ENCODE assay signal across 22 cellular contexts in the genomic region with DNA sequence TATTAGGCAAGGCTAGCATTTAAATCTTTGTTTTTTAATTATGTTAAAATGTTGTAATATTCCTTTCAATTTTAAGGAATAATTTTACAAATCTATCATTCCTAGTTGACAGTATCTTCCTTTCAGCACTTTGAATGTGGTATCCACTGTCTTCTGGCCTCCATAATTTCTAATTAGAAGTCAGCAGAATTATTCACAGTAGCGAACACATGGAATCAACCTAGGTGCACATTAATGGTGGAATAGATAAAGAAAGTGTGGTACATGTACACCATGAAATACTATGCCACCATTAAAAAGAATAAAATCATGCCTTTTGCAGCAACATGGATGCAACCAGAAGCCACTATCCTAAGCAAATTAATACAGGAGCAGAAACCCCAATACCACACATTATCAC.
DNase-seq lines count a peak whose midpoint lies in the region; ATAC-seq, FAIRE-seq and TF ChIP-seq lines count a peak whose summit lies in the region.
"Had no signal": no experiment of that assay in that cellular context is flagged by ENCODE, and none has a peak within 500 bp of the region (broad histone marks: within the 10 kb centered on the region; RNA-seq: fewer than 3 reads in every experiment).

No MANE protein-coding gene starts in this region.

- BruUV-seq in HepG2 (replicated peaks; lab: Mats Ljungman, UMichigan) (no TSS peak), OCI-LY7 (replicated peaks; lab: Mats Ljungman, UMichigan) (no TSS peak)

- no peaks in the 10 kb centered on the region for H3K27me3 Mint-ChIP-seq in endodermal cell (ENCODE audit: insufficient read depth)
- H3K27me3 Mint-ChIP-seq: B cell; CD4-positive, alpha-beta T cell had no signal

- no peak for FAIRE-seq in HepG2 (lab: Jason Lieb, UNC)
- FAIRE-seq: A549, GM12891, GM19239 had no signal

- POLR2A ChIA-PET in HepG2 (lab: Yijun Ruan, JAX): no interaction called here
- POLR2A ChIA-PET in OCI-LY7 (lab: Charles Lee): interaction anchor here (0.6 kb wide), 1 partner anchor 120 kb away, joined by 3 read pairs; no protein-coding TSS in a partner anchor

- no peaks in the 10 kb centered on the region for H3K4me1 ChIP-seq in HepG2 (ENCODE audit: insufficient read depth, low read length)
- H3K4me1 ChIP-seq in right lobe of liver: no peaks in the 10 kb centered on the region
- peaks cover 6% of the 10 kb centered on the region for H3K4me1 ChIP-seq in OCI-LY7 (ENCODE audit: insufficient read depth, low read length, poor library complexity, severe bottlenecking)
- H3K4me1 ChIP-seq in endodermal cell (ENCODE audit: control insufficient read depth, insufficient read depth, low read length): no peaks in the 10 kb centered on the region
- H3K4me1 ChIP-seq: A549 had no signal

- H3K9me2 ChIP-seq in OCI-LY7 (ENCODE audit: insufficient read depth, low read length): no peaks in the 10 kb centered on the region

- no peak overlapping the region for H3K9ac ChIP-seq in HepG2 (ENCODE audit: insufficient read depth, low read depth, low read length)
- H3K9ac ChIP-seq in endodermal cell (ENCODE audit: extremely low read depth, low read length, poor library complexity, severe bottlenecking): no peak overlapping the region
- H3K9ac ChIP-seq: BLaER1 treated with 17β-estradiol and CSF1 and Interleukin-3, amounts not matched to agents 10 nM and 100 nM had no signal

- H4K20me1 ChIP-seq in HepG2 (ENCODE audit: insufficient read depth, low read length): no peaks in the 10 kb centered on the region
- H4K20me1 ChIP-seq in OCI-LY7 (ENCODE audit: insufficient read depth, low read length): no peaks in the 10 kb centered on the region
- H4K20me1 ChIP-seq: BLaER1 treated with 17β-estradiol and CSF1 and Interleukin-3, amounts not matched to agents 10 nM and 100 nM had no signal

- no peaks in the 10 kb centered on the region for H3K27me3 ChIP-seq in HepG2 (ENCODE audit: control insufficient read depth in 1 of 2, insufficient read depth in 2 of 2, low read length in 2 of 2)
- H3K27me3 ChIP-seq in right lobe of liver: no peaks in the 10 kb centered on the region
- H3K27me3 ChIP-seq in endodermal cell (ENCODE audit: control insufficient read depth, insufficient read depth, low read length, poor library complexity, severe bottlenecking): no peaks in the 10 kb centered on the region
- H3K27me3 ChIP-seq: BLaER1 treated with 17β-estradiol and CSF1 and Interleukin-3, amounts not matched to agents 10 nM and 100 nM had no signal

- intact Hi-C loops in HepG2 (cut with micrococcal nuclease; ENCODE audit: unreplicated experiment) (no loop called here), right lobe of liver (cut with DNase I) (no loop called here), OCI-LY7 (cut with micrococcal nuclease; ENCODE audit: unreplicated experiment) (no loop called here)

- H3K4me3 ChIP-seq in HepG2 (replicated peaks in 1 of 3; ENCODE audit: insufficient read depth in 1 of 3, low read depth in 2 of 3, low read length in 3 of 3): no peak overlapping the region
- H3K4me3 ChIP-seq in right lobe of liver: no peak overlapping the region
- H3K4me3 ChIP-seq in OCI-LY7 (ENCODE audit: low read depth, low read length, poor library complexity, severe bottlenecking): no peak overlapping the region
- no peak overlapping the region for H3K4me3 ChIP-seq in endodermal cell (ENCODE audit: low read length)
- H3K4me3 ChIP-seq: A549; BLaER1 treated with 17β-estradiol and CSF1 and Interleukin-3, amounts not matched to agents 10 nM and 100 nM had no signal

- H3K36me3 Mint-ChIP-seq in endodermal cell (ENCODE audit: low read depth): no peaks in the 10 kb centered on the region
- H3K36me3 Mint-ChIP-seq: CD8-positive, alpha-beta T cell had no signal

- CTCF ChIA-PET in HepG2 (lab: Yijun Ruan, JAX; ENCODE audit: low intra/inter-chr PET ratio, low total read pairs): no interaction called here
- CTCF ChIA-PET in OCI-LY7 (lab: Charles Lee; ENCODE audit: unreplicated experiment): no interaction called here

- H3K4me3 Mint-ChIP-seq in endodermal cell: no peak overlapping the region
- H3K4me3 Mint-ChIP-seq: B cell; CD4-positive, alpha-beta T cell; CD8-positive, alpha-beta T cell had no signal

- TF ChIP-seq RAD21 in HepG2 (CRISPR knock-in tag; IDR thresholded peaks at IDR 0.05): no peak

- H3K27ac ChIP-seq in HepG2 (ENCODE audit: extremely low read length, insufficient read depth, low read length) (no peak overlapping the region), right lobe of liver (no peak overlapping the region), OCI-LY7 (ENCODE audit: low read depth, low read length, poor library complexity, severe bottlenecking) (no peak overlapping the region), endodermal cell (ENCODE audit: low read depth, low read length) (no peak overlapping the region)
- H3K27ac ChIP-seq: 22Rv1; A549; BLaER1 treated with 17β-estradiol and CSF1 and Interleukin-3, amounts not matched to agents 10 nM and 100 nM; C4-2B had no signal

- H2AFZ ChIP-seq in HepG2 (ENCODE audit: low read length) (no peak overlapping the region), OCI-LY7 (ENCODE audit: low read length) (no peak overlapping the region; the same call in 1 of the 2 replicates)

- ATAC-seq in HepG2 (no peak), right lobe of liver (no peak)
- ATAC-seq: A549; CD8-positive, alpha-beta T cell had no signal

- WGBS in HepG2 (ENCODE audit: low lambda C conversion rate): 0% methylated on average over 1 of the region's 1 CpG
- 81% methylated on average over 1 of the region's 1 CpG for WGBS in right lobe of liver (ENCODE audit: insufficient coverage, low coverage, low lambda C conversion rate, missing lambda C conversion rate)
- no CpG with 5 or more reads among the region's 1 CpG for WGBS in endodermal cell (ENCODE audit: insufficient coverage in 1 of 2, insufficient read length in 1 of 2), 2 experiments

- TF ChIP-seq CTCF in HepG2 (CRISPR knock-in tag; IDR thresholded peaks at IDR 0.05) (no peak), right lobe of liver (IDR thresholded peaks at IDR 0.05) (no peak), OCI-LY7 (conservative IDR thresholded peaks at IDR 0.05; ENCODE audit: low read length) (no peak), endodermal cell (conservative IDR thresholded peaks at IDR 0.05) (no peak)

- peaks cover 4% of the 10 kb centered on the region; the same call in 1 of the 2 replicates for H3K9me3 ChIP-seq in HepG2 (ENCODE audit: low read length)
- H3K9me3 ChIP-seq in right lobe of liver: no peaks in the 10 kb centered on the region
- peaks cover 40% of the 10 kb centered on the region; the same call in 1 of the 2 replicates for H3K9me3 ChIP-seq in OCI-LY7 (ENCODE audit: low read length)
- H3K9me3 ChIP-seq in endodermal cell (ENCODE audit: control insufficient read depth, low read length): peaks cover 18% of the 10 kb centered on the region
- H3K9me3 ChIP-seq: A549 had no signal

- no peak overlapping the region for H3K4me2 ChIP-seq in HepG2 (ENCODE audit: low read depth, low read length)
- H3K4me2 ChIP-seq in OCI-LY7 (ENCODE audit: low read length): no peak overlapping the region
- H3K4me2 ChIP-seq: A549; BLaER1 treated with 17β-estradiol and CSF1 and Interleukin-3, amounts not matched to agents 10 nM and 100 nM had no signal

- H3K9me3 Mint-ChIP-seq in endodermal cell: peaks cover 30% of the 10 kb centered on the region

- TF ChIP-seq EP300 in HepG2 (IDR thresholded peaks at IDR 0.05; ENCODE audit: low read depth in 2 of 2, low read length in 2 of 2) (no peak), HepG2 (CRISPR knock-in tag; IDR thresholded peaks at IDR 0.05; ENCODE audit: borderline replicate concordance) (no peak)

- in situ Hi-C loops in HepG2 (cut with HindIII; ENCODE audit: extremely low pct_ligation_motif_present, low pct_unique_long_range_greater_than_20kb): no loop called here

- DNase-seq in DMS53 (lab: John Stamatoyannopoulos, UW): peak; percentile 9
- no peak for DNase-seq in DMS53 treated with DMSO at 0.1 percent for 48 hours (lab: John Stamatoyannopoulos, UW; ENCODE audit: unreplicated experiment)
- no peak for DNase-seq in HepG2 (ENCODE audit: low spot score)
- no peak for DNase-seq in right lobe of liver
- peak; percentile 13 for DNase-seq in OCI-LY7 (ENCODE audit: low spot score)
- DNase-seq in endodermal cell: no peak
- no peak for DNase-seq in activated naive CD4-positive, alpha-beta T cell treated with anti-CD3 and anti-CD28 coated beads, Interleukin-2, amount 50 U/mL, for 16 hours
- DNase-seq: AML-193; CD4-positive, alpha-beta T cell; CD8-positive, alpha-beta T cell; COR-L47; DMS 273 treated with DMSO at 0.1 percent for 48 hours; DMS153; DMS79 treated with DMSO at 0.1 percent for 48 hours; GF-D8 had no signal

- H3K36me3 ChIP-seq in HepG2 (replicated peaks in 1 of 2; ENCODE audit: control insufficient read depth in 1 of 2, insufficient read depth in 2 of 2, low read length in 2 of 2) (no peaks in the 10 kb centered on the region), right lobe of liver (no peaks in the 10 kb centered on the region), OCI-LY7 (ENCODE audit: insufficient read depth, low read length) (no peaks in the 10 kb centered on the region; the same call in 1 of the 2 replicates), endodermal cell (ENCODE audit: control insufficient read depth, insufficient read depth, low read length) (no peaks in the 10 kb centered on the region)
- H3K36me3 ChIP-seq: BLaER1 treated with 17β-estradiol and CSF1 and Interleukin-3, amounts not matched to agents 10 nM and 100 nM had no signal

- H3K27ac Mint-ChIP-seq in endodermal cell: no peak overlapping the region
- H3K27ac Mint-ChIP-seq: B cell; CD4-positive, alpha-beta T cell; CD8-positive, alpha-beta T cell had no signal

- H3K79me2 ChIP-seq in HepG2 (ENCODE audit: insufficient read depth, low read length): no peaks in the 10 kb centered on the region
- H3K79me2 ChIP-seq in OCI-LY7 (ENCODE audit: insufficient read depth, low read depth, low read length): no peaks in the 10 kb centered on the region

- TF ChIP-seq POLR2A in HepG2 (IDR thresholded peaks at IDR 0.05; ENCODE audit: insufficient read depth in 1 of 2, low read depth in 2 of 2, low read length in 2 of 2) (no peak), right lobe of liver (IDR thresholded peaks at IDR 0.05) (no peak)

- no peaks in the 10 kb centered on the region for H3K4me1 Mint-ChIP-seq in endodermal cell
- H3K4me1 Mint-ChIP-seq: B cell had no signal

TF ChIP-seq in HepG2, 621 proteins besides CTCF, POLR2A, EP300 and RAD21:
- TF ChIP-seq ZNF317 (CRISPR knock-in tag; IDR thresholded peaks at IDR 0.05): peak; percentile 84
- no peak for TF ChIP-seq TCF7 (IDR thresholded peaks at IDR 0.05; ENCODE audit: low read depth)
- TF ChIP-seq ZSCAN9 (CRISPR knock-in tag; IDR thresholded peaks at IDR 0.05; ENCODE audit: borderline replicate concordance): no peak
- TF ChIP-seq ZZZ3 (CRISPR knock-in tag; IDR thresholded peaks at IDR 0.05; ENCODE audit: borderline replicate concordance): no peak

Comparison
In these comparisons a context has a peak if more than half of its experiments do, and no peak if none do; other contexts are left out.
1. DNase-seq: peak in DMS53 (single experiment) and OCI-LY7 (single experiment); none in DMS53 treated with DMSO at 0.1 percent for 48 hours (single experiment), HepG2 (single experiment), right lobe of liver (0 of 3), endodermal cell (single experiment) and activated naive CD4-positive, alpha-beta T cell treated with anti-CD3 and anti-CD28 coated beads, Interleukin-2, amount 50 U/mL, for 16 hours (single experiment).